ENCODE assay signal across 1 cellular context in genomic region chr10:86944907-86945306, GRCh38.
TF ChIP-seq lines count a peak whose summit lies in the region.

No MANE protein-coding gene starts in this region.

TF ChIP-seq in H1, 55 proteins besides CTCF, POLR2A, EP300 and RAD21:
- no peak for TF ChIP-seq ZNF274 (IDR thresholded peaks at IDR 0.05; ENCODE audit: borderline replicate concordance, extremely low read depth, low read length)
- no peak for TF ChIP-seq TCF12 (IDR thresholded peaks at IDR 0.05; ENCODE audit: low read depth, low read length)
TF ChIP-seq in H1: peak in this region for 0.
